Comparison of ENCODE assay signal across 1 cellular context in genomic region chr14:62692490-62693106, GRCh38.
TF ChIP-seq lines count a peak whose summit lies in the region.

No MANE protein-coding gene starts in this region.

TF ChIP-seq in HepG2, 621 proteins besides CTCF, POLR2A, EP300 and RAD21 (continued from another document):
- TF ChIP-seq HNF1B (CRISPR knock-in tag; IDR thresholded peaks at IDR 0.05), result peak; percentile 11; the same call in 1 of the 2 replicates
- TF ChIP-seq ZNF558 (CRISPR knock-in tag; IDR thresholded peaks at IDR 0.05; ENCODE audit: borderline replicate concordance), result 0 out of 2 replicates have a peak, but pooled peaks have one; percentile 45
- TF ChIP-seq HNF1A (IDR thresholded peaks at IDR 0.05; ENCODE audit: low read depth), result 0 out of 2 replicates have a peak, but pooled peaks have one; percentile 4
- TF ChIP-seq HNF1A (CRISPR knock-in tag; IDR thresholded peaks at IDR 0.05; ENCODE audit: borderline replicate concordance), result no peak
